ENCODE assay signal across 19 cellular contexts in genomic region chr15:45644437-45644836, GRCh38. TPM values are rescaled to one million over a fixed set of nuclear protein-coding genes. Genes with fewer than 3 reads are reported as not detected.
DNase-seq lines count a peak whose midpoint lies in the region; ATAC-seq and TF ChIP-seq lines count a peak whose summit lies in the region.
"Had no signal": no experiment of that assay in that cellular context is flagged by ENCODE, and none has a peak within 500 bp of the region (broad histone marks: within the 10 kb centered on the region; RNA-seq: fewer than 3 reads in every experiment).

No MANE protein-coding gene starts in this region.

- no peak overlapping the region for H3K9ac ChIP-seq in PC-3 (ENCODE audit: low read length)

- H3K4me1 ChIP-seq in PC-3 (ENCODE audit: insufficient read depth, low read length): peaks cover 91% of the 10 kb centered on the region
- peaks cover 11 to 100% (median 75%) of the 10 kb centered on the region in 6 donors for H3K4me1 ChIP-seq in spleen

- H3K9me3 Mint-ChIP-seq in activated CD4-positive, alpha-beta T cell treated with anti-CD3 and anti-CD28 coated beads for 36 hours (ENCODE audit: low read depth): no peaks in the 10 kb centered on the region
- H3K9me3 Mint-ChIP-seq: CD4-positive, alpha-beta T cell had no signal

- no peaks in the 10 kb centered on the region for H3K9me2 ChIP-seq in PC-3 (replicated peaks; ENCODE audit: low read length)

- no peak for TF ChIP-seq POLR2A in spleen (IDR thresholded peaks at IDR 0.05)

- no peak overlapping the region for H3K4me2 ChIP-seq in PC-3 (ENCODE audit: low read length)

- CTCF ChIA-PET in activated CD4-positive, alpha-beta T cell treated with anti-CD3 and anti-CD28 coated beads for 36 hours (lab: Charles Lee): interaction anchor here (0.6 to 3.1 kb wide), 8 partner anchors 29 to 187 kb away, joined by 3 to 10 read pairs (median 4); no protein-coding TSS in a partner anchor
- CTCF ChIA-PET in PC-3 (lab: Charles Lee): no interaction called here

- H3K4me3 Mint-ChIP-seq in activated CD4-positive, alpha-beta T cell treated with anti-CD3 and anti-CD28 coated beads for 36 hours: no peak overlapping the region
- H3K4me3 Mint-ChIP-seq: CD4-positive, alpha-beta T cell had no signal

- POLR2A ChIA-PET in activated CD4-positive, alpha-beta T cell treated with anti-CD3 and anti-CD28 coated beads for 36 hours (lab: Charles Lee): no interaction called here
- POLR2A ChIA-PET in PC-3 (lab: Charles Lee; ENCODE audit: unreplicated experiment): no interaction called here

- H3K9me3 ChIP-seq in PC-3 (ENCODE audit: low read length): no peaks in the 10 kb centered on the region
- H3K9me3 ChIP-seq in spleen: no peaks in the 10 kb centered on the region
- H3K9me3 ChIP-seq: adrenal gland, SJSA1 had no signal

- H3K36me3 Mint-ChIP-seq in activated CD4-positive, alpha-beta T cell treated with anti-CD3 and anti-CD28 coated beads for 36 hours (ENCODE audit: low read depth): peaks cover 33% of the 10 kb centered on the region

- intact Hi-C loops in activated CD4-positive, alpha-beta T cell treated with anti-CD3 and anti-CD28 coated beads for 36 hours (cut with DNase I, micrococcal nuclease): loop anchor here in 1 of 2 experiments (5.0 kb wide), 1 partner anchor 48 kb away; no protein-coding TSS in a partner anchor
- intact Hi-C loops in PC-3 (cut with micrococcal nuclease) (loop anchor here (5.0 kb wide), 1 partner anchor 483 kb away; no protein-coding TSS in a partner anchor), spleen (cut with DNase I; ENCODE audit: low total_unique reads) (no loop called here)

- no peaks in the 10 kb centered on the region for H3K36me3 ChIP-seq in PC-3 (ENCODE audit: low read depth, low read length)
- H3K36me3 ChIP-seq in spleen: peaks cover 0 to 15% (median 0%) of the 10 kb centered on the region in 6 donors
- H3K36me3 ChIP-seq: adrenal gland, SJSA1 had no signal

- H3K27me3 Mint-ChIP-seq in activated CD4-positive, alpha-beta T cell treated with anti-CD3 and anti-CD28 coated beads for 36 hours: no peaks in the 10 kb centered on the region
- H3K27me3 Mint-ChIP-seq: CD4-positive, alpha-beta T cell had no signal

- H3K79me2 ChIP-seq in PC-3 (ENCODE audit: low read length): peaks cover 64% of the 10 kb centered on the region

- H3K4me1 Mint-ChIP-seq in activated CD4-positive, alpha-beta T cell treated with anti-CD3 and anti-CD28 coated beads for 36 hours: peaks cover 82% of the 10 kb centered on the region

- DNase-seq in activated CD4-positive, alpha-beta T cell treated with anti-CD3 and anti-CD28 coated beads for 36 hours: peak; percentile 29
- no peak for DNase-seq in activated CD4-positive, alpha-beta T cell treated with anti-CD3 and anti-CD28 coated beads, Interleukin-2, amount 50 U/mL, for 4 hours
- DNase-seq in PC-3: no peak
- DNase-seq in epithelial cell of esophagus (ENCODE audit: low read depth): peak; percentile 25
- no peak for DNase-seq in spleen
- DNase-seq in C1 segment of cervical spinal cord (lab: John Stamatoyannopoulos, UW): no peak
- DNase-seq in stimulated activated CD4-positive, alpha-beta T cell treated with anti-CD3 and anti-CD28 coated beads, Interleukin-4, amount 100 ng/mL, for 1 hour: no peak
- DNase-seq: CD4-positive, alpha-beta T cell; central memory CD4-positive, alpha-beta T cell; effector CD8-positive, alpha-beta T cell; hippocampal formation; MV-4-11; NCI-H2029 treated with DMSO at 0.1 percent for 48 hours; NCI-H510A; occipital lobe; stimulated activated CD4-positive, alpha-beta T cell treated with anti-CD3 and anti-CD28 coated beads, Interleukin-4, amount 100 ng/mL, for 4 hours had no signal

- H3K27ac ChIP-seq in PC-3 (ENCODE audit: low read length) (peak overlapping the region; percentile 92), spleen (peak overlapping the region in 7 of 8 donors; percentile 44 to 98 (median 64))
- H3K27ac ChIP-seq: SJSA1 had no signal

- H2AFZ ChIP-seq in PC-3 (ENCODE audit: low read length): no peak overlapping the region

- peak overlapping the region; percentile 42 for H3K27ac Mint-ChIP-seq in activated CD4-positive, alpha-beta T cell treated with anti-CD3 and anti-CD28 coated beads for 36 hours
- H3K27ac Mint-ChIP-seq: CD4-positive, alpha-beta T cell had no signal

- WGBS in spleen, 5 donors: 42 to 95% (median 79%) methylated on average over 2 of the region's 2 CpGs

- H3K4me3 ChIP-seq in PC-3 (ENCODE audit: low read length) (no peak overlapping the region), epithelial cell of esophagus (ENCODE audit: low read length) (no peak overlapping the region), spleen (no peak overlapping the region)
- H3K4me3 ChIP-seq: adrenal gland, SJSA1 had no signal

- ATAC-seq in activated CD4-positive, alpha-beta T cell treated with anti-CD3 and anti-CD28 coated beads for 36 hours: peak; percentile 54
- no peak for ATAC-seq in PC-3
- no peak for ATAC-seq in HG03045 (IDR thresholded peaks at IDR 0.05; ENCODE audit: unreplicated experiment)

- H4K20me1 ChIP-seq in PC-3 (ENCODE audit: low read length): no peaks in the 10 kb centered on the region

- no TSS peak for BruUV-seq in PC-3 (replicated peaks; lab: Mats Ljungman, UMichigan)

- H3F3A ChIP-seq in PC-3 (ENCODE audit: low read length, unreplicated experiment): peaks cover 10% of the 10 kb centered on the region

- H3K27me3 ChIP-seq in PC-3 (ENCODE audit: low read length) (no peaks in the 10 kb centered on the region), spleen (replicated peaks in 1 of 7) (no peaks in the 10 kb centered on the region)
- H3K27me3 ChIP-seq: adrenal gland, SJSA1 had no signal

- TF ChIP-seq CTCF in PC-3 (conservative IDR thresholded peaks at IDR 0.05; ENCODE audit: low read depth, low read length) (no peak), epithelial cell of esophagus (IDR thresholded peaks at IDR 0.05; ENCODE audit: insufficient read depth, low read depth, low read length, missing control alignments) (no peak), spleen (IDR thresholded peaks at IDR 0.05 in 8 of 11, conservative IDR thresholded peaks at IDR 0.05 in 3 of 11) (no peak)

RNA-seq across cellular contexts. Expression of gene SQOR, which starts 9.6 kb away (rescaled TPM):
- total RNA-seq in activated CD4-positive, alpha-beta T cell treated with anti-CD3 and anti-CD28 coated beads for 36 hours: 100 to 1,000 TPM; 105 to 108 TPM
- 86.1 and 99.0 TPM in 2 replicates for total RNA-seq in PC-3 (2014; rRNA removed)
- total RNA-seq in spleen: 10 to 100 TPM; 52.2 to 79.6 (median 62.2) TPM
- polyA plus RNA-seq in spleen: 10 to 100 TPM; 21.5 to 39.7 (median 29.1) TPM

RNA-seq across cellular contexts. Expression of gene BLOC1S6, which starts 57.3 kb away (rescaled TPM):
- 10 to 100 TPM; 36.1 to 52.5 TPM for total RNA-seq in activated CD4-positive, alpha-beta T cell treated with anti-CD3 and anti-CD28 coated beads for 36 hours
- total RNA-seq in PC-3 (2014; rRNA removed) (28.6 and 40.1 TPM in 2 replicates), spleen (10 to 100 TPM; 43.1 to 67.3 (median 50.7) TPM)
- polyA plus RNA-seq in spleen: 10 to 100 TPM; 18.6 to 30.5 (median 20.8) TPM

Comparison
In these comparisons a context has a peak if more than half of its experiments do, and no peak if none do; other contexts are left out.
1. DNase-seq: peak in activated CD4-positive, alpha-beta T cell treated with anti-CD3 and anti-CD28 coated beads for 36 hours (single experiment) and epithelial cell of esophagus (single experiment); none in activated CD4-positive, alpha-beta T cell treated with anti-CD3 and anti-CD28 coated beads, Interleukin-2, amount 50 U/mL, for 4 hours (0 of 2), PC-3 (single experiment), spleen (single experiment), C1 segment of cervical spinal cord (0 of 14) and stimulated activated CD4-positive, alpha-beta T cell treated with anti-CD3 and anti-CD28 coated beads, Interleukin-4, amount 100 ng/mL, for 1 hour (single experiment).